ENCODE assay signal across 11 cellular contexts in the genomic region with DNA sequence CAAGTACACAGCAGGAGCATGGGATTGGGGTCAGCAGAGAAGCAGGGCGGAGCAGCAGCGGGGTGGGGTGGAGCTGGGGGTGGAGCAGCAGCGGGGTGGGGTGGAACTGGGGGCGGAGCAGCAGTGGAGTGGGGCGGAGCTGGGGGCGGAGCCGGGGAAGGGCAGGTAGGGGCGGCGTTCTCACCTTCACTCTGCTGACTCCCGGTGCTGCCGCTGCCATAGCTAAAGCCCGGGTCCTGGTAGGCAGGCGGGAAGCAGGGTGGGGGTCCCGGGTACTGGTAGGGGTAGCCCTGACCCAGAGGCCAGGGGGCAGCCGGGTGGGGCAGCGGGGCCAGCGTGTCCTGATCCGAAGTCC. TPM values are rescaled to one million over a fixed set of nuclear protein-coding genes. Genes with fewer than 3 reads are reported as not detected.
DNase-seq lines count a peak whose midpoint lies in the region; ATAC-seq and TF ChIP-seq lines count a peak whose summit lies in the region.
"Had no signal": no experiment of that assay in that cellular context is flagged by ENCODE, and none has a peak within 500 bp of the region (broad histone marks: within the 10 kb centered on the region; RNA-seq: fewer than 3 reads in every experiment).

No MANE protein-coding gene starts in this region.

- 71 to 77% methylated on average over 17 to 18 of the region's 18 CpGs for WGBS in testis, 2 donors

- no peaks in the 10 kb centered on the region for H3K36me3 ChIP-seq in testis (ENCODE audit: low read depth, missing control alignments)

- DNase-seq in GM20000 (ENCODE audit: low spot score) (peak; percentile 89), left colon (peak in 1 of 2 donors; percentile 73), mesenteric fat pad (ENCODE audit: low spot score) (no peak), testis (no peak)
- peak; percentile 37 for DNase-seq in activated CD4-positive, alpha-beta T cell treated with anti-CD3 and anti-CD28 coated beads, Interleukin-2, amount 50 U/mL, for 1 hour
- DNase-seq: MV-4-11, PC-9 had no signal

- TF ChIP-seq POLR2A in testis (IDR thresholded peaks at IDR 0.05): no peak

- H3K4me1 ChIP-seq in testis: peaks cover 8% of the 10 kb centered on the region

- peak; percentile 78 for ATAC-seq in left colon
- ATAC-seq in GM21526 (IDR thresholded peaks at IDR 0.05; ENCODE audit: low FRiP score, unreplicated experiment): no peak
- no peak for ATAC-seq in HG03159 (IDR thresholded peaks at IDR 0.05; ENCODE audit: unreplicated experiment)

- intact Hi-C loops in left colon (cut with DNase I, micrococcal nuclease): no loop called here
- intact Hi-C loops in testis (cut with DNase I; ENCODE audit: low total_unique reads): no loop called here

- no peaks in the 10 kb centered on the region for H3K9me3 ChIP-seq in testis
- H3K9me3 ChIP-seq: BLaER1 treated with 17β-estradiol and CSF1 and Interleukin-3, amounts not matched to agents 10 nM and 100 nM had no signal

- no peak overlapping the region for H3K4me3 ChIP-seq in testis
- H3K4me3 ChIP-seq: BLaER1 treated with 17β-estradiol and CSF1 and Interleukin-3, amounts not matched to agents 10 nM and 100 nM; PC-9 had no signal

- H3K27ac ChIP-seq in 22Rv1: peak overlapping the region; percentile 33; the same call in 1 of the 2 replicates
- no peak overlapping the region for H3K27ac ChIP-seq in testis
- H3K27ac ChIP-seq: BLaER1 treated with 17β-estradiol and CSF1 and Interleukin-3, amounts not matched to agents 10 nM and 100 nM; PC-9 had no signal

- TF ChIP-seq CTCF in 22Rv1 (IDR thresholded peaks at IDR 0.05): no peak
- TF ChIP-seq CTCF in GM20000 (IDR thresholded peaks at IDR 0.05; ENCODE audit: extremely low read depth, missing control alignments): no peak
- no peak for TF ChIP-seq CTCF in testis (IDR thresholded peaks at IDR 0.05)

- no peaks in the 10 kb centered on the region for H3K27me3 ChIP-seq in testis
- H3K27me3 ChIP-seq: BLaER1 treated with 17β-estradiol and CSF1 and Interleukin-3, amounts not matched to agents 10 nM and 100 nM had no signal

RNA-seq across cellular contexts. Expression of gene TAS1R3, which starts 6.7 kb away (rescaled TPM):
- total RNA-seq in left colon (under 1 TPM; 0.67 to 0.89 TPM), mesenteric fat pad (0.19 TPM), testis (1 to 10 TPM; 1.5 TPM)
- 0.66 TPM for polyA plus RNA-seq in testis (ENCODE audit: insufficient read depth, low read depth, low replicate concordance)

RNA-seq across cellular contexts. Expression of gene DVL1, which starts 11.4 kb away (rescaled TPM):
- total RNA-seq in left colon (10 to 100 TPM; 57.2 to 69.0 TPM), mesenteric fat pad (52.1 TPM), testis (100 to 1,000 TPM; 169 to 183 TPM)
- polyA plus RNA-seq in testis (ENCODE audit: insufficient read depth, low read depth, low replicate concordance): 65.8 TPM

RNA-seq across cellular contexts. Expression of gene CPTP, which starts 13.2 kb away (rescaled TPM):
- total RNA-seq in left colon (10 to 100 TPM; 67.3 to 86.7 TPM), mesenteric fat pad (19.7 TPM), testis (10 to 100 TPM; 64.4 to 82.3 TPM)
- 129 TPM for polyA plus RNA-seq in testis (ENCODE audit: insufficient read depth, low read depth, low replicate concordance)

RNA-seq across cellular contexts. Expression of gene INTS11, which starts 13.3 kb away (rescaled TPM):
- 10 to 100 TPM; 80.6 to 94.2 TPM for total RNA-seq in left colon
- total RNA-seq in mesenteric fat pad: 74.7 TPM
- 100 to 1,000 TPM; 220 to 232 TPM for total RNA-seq in testis
- 213 TPM for polyA plus RNA-seq in testis (ENCODE audit: insufficient read depth, low read depth, low replicate concordance)

RNA-seq across cellular contexts. Expression of gene MXRA8, which starts 20.6 kb away (rescaled TPM):
- total RNA-seq in left colon (10 to 100 TPM in 1 of 2 donors, 1 to 10 TPM in 1; 8.5 to 20.7 TPM), mesenteric fat pad (109 TPM), testis (100 to 1,000 TPM in 1 of 2 donors, 10 to 100 TPM in 1; 60.2 to 102 TPM)
- 63.3 TPM for polyA plus RNA-seq in testis (ENCODE audit: insufficient read depth, low read depth, low replicate concordance)

Comparison
In these comparisons a context has a peak if more than half of its experiments do, and no peak if none do; other contexts are left out.
1. DNase-seq: peak in GM20000 (single experiment) and activated CD4-positive, alpha-beta T cell treated with anti-CD3 and anti-CD28 coated beads, Interleukin-2, amount 50 U/mL, for 1 hour (single experiment); none in mesenteric fat pad (single experiment) and testis (single experiment).